In genomic region chr12:45200497-45201043, GRCh38 we compare ENCODE assay signal across 11 cellular contexts. TPM values are rescaled to one million over a fixed set of nuclear protein-coding genes. Genes with fewer than 3 reads are reported as not detected.
DNase-seq lines count a peak whose midpoint lies in the region; ATAC-seq and TF ChIP-seq lines count a peak whose summit lies in the region.
"Had no signal": no experiment of that assay in that cellular context is flagged by ENCODE, and none has a peak within 500 bp of the region (broad histone marks: within the 10 kb centered on the region; RNA-seq: fewer than 3 reads in every experiment).

No MANE protein-coding gene starts in this region.

- H3K4me1 Mint-ChIP-seq in CD14-positive monocyte: peaks cover 53% of the 10 kb centered on the region

- H3K4me3 ChIP-seq in liver (ENCODE audit: low read depth in 1 of 3, low read length in 3 of 3) (peak overlapping the region in 1 of 3 donors; percentile 16), mucosa of descending colon (no peak overlapping the region)
- H3K4me3 ChIP-seq: thyroid gland had no signal

- H3K9me3 ChIP-seq in liver (ENCODE audit: control insufficient read depth in 4 of 4, low read length in 3 of 4) (no peaks in the 10 kb centered on the region), mucosa of descending colon (no peaks in the 10 kb centered on the region)
- H3K9me3 ChIP-seq: Caco-2, thyroid gland had no signal

- no peak for DNase-seq in CD14-positive monocyte (ENCODE audit: low spot score)
- DNase-seq in Kasumi-1 (lab: John Stamatoyannopoulos, UW): peak; percentile 33 to 34
- no peak for DNase-seq in activated naive CD4-positive, alpha-beta T cell treated with anti-CD3 and anti-CD28 coated beads, Interleukin-2, amount 50 U/mL, for 72 hours (ENCODE audit: low spot score in 2 of 2)
- no peak for DNase-seq in cortex of kidney (lab: John Stamatoyannopoulos, UW)
- no peak for DNase-seq in mucosa of descending colon
- DNase-seq in activated effector memory CD4-positive, alpha-beta T cell treated with anti-CD3 and anti-CD28 coated beads, Interleukin-2, amount 50 U/mL, for 16 hours: no peak
- DNase-seq: Caco-2, NCI-H1417, thyroid gland had no signal

- TF ChIP-seq RAD21 in liver (IDR thresholded peaks at IDR 0.05): peak; percentile 27 to 30

- no peak for TF ChIP-seq CTCF in CD14-positive monocyte (IDR thresholded peaks at IDR 0.05)
- no peak for TF ChIP-seq CTCF in liver (IDR thresholded peaks at IDR 0.05; ENCODE audit: low read depth, low read length, missing input control)
- no peak for TF ChIP-seq CTCF in mucosa of descending colon (IDR thresholded peaks at IDR 0.05)

- intact Hi-C loops in CD14-positive monocyte (cut with micrococcal nuclease): no loop called here
- intact Hi-C loops in mucosa of descending colon (cut with DNase I, micrococcal nuclease): no loop called here

- peak; percentile 40 to 81 for ATAC-seq in activated naive CD4-positive, alpha-beta T cell treated with anti-CD3 and anti-CD28 coated beads, Interleukin-2, amount 50 U/mL, for 72 hours
- ATAC-seq in GM19023 (IDR thresholded peaks at IDR 0.05; ENCODE audit: unreplicated experiment) (no peak), mucosa of descending colon (no peak)

- H3K4me3 Mint-ChIP-seq in CD14-positive monocyte: peak overlapping the region; percentile 59 to 61

- peaks cover 12 to 45% (median 32%) of the 10 kb centered on the region in 4 donors for H3K4me1 ChIP-seq in liver (ENCODE audit: control insufficient read depth in 4 of 4, insufficient read depth in 4 of 4, low read length in 3 of 4)
- no peaks in the 10 kb centered on the region for H3K4me1 ChIP-seq in mucosa of descending colon (ENCODE audit: low read depth)
- H3K4me1 ChIP-seq: thyroid gland had no signal

- H3K27ac ChIP-seq in liver (ENCODE audit: low read depth in 1 of 2, low read length in 2 of 2): peak overlapping the region; percentile 64 to 72
- H3K27ac ChIP-seq: thyroid gland had no signal

- H3K9ac ChIP-seq in liver (ENCODE audit: low read depth in 1 of 2, low read length in 2 of 2): no peak overlapping the region

- WGBS in liver: 45% methylated on average over 7 of the region's 7 CpGs

- no peaks in the 10 kb centered on the region for H3K27me3 ChIP-seq in liver (ENCODE audit: control insufficient read depth in 4 of 4, insufficient read depth in 4 of 4, low read length in 3 of 4)
- H3K27me3 ChIP-seq: thyroid gland had no signal

- H3K9me3 Mint-ChIP-seq in CD14-positive monocyte: no peaks in the 10 kb centered on the region
- H3K9me3 Mint-ChIP-seq in activated naive CD4-positive, alpha-beta T cell treated with anti-CD3 and anti-CD28 coated beads, Interleukin-2, amount 50 U/mL, for 72 hours: no peaks in the 10 kb centered on the region

- no peaks in the 10 kb centered on the region for H3K36me3 ChIP-seq in liver (ENCODE audit: control insufficient read depth in 4 of 4, insufficient read depth in 3 of 4, low read depth in 1 of 4, low read length in 3 of 4)
- H3K36me3 ChIP-seq in mucosa of descending colon (ENCODE audit: low read depth): no peaks in the 10 kb centered on the region
- H3K36me3 ChIP-seq: thyroid gland had no signal

- no peaks in the 10 kb centered on the region for H3K27me3 Mint-ChIP-seq in CD14-positive monocyte (ENCODE audit: low read depth in 3 of 3)

- H3K27ac Mint-ChIP-seq in CD14-positive monocyte: peak overlapping the region; percentile 81 to 95 (median 89)
- H3K27ac Mint-ChIP-seq in activated naive CD4-positive, alpha-beta T cell treated with anti-CD3 and anti-CD28 coated beads, Interleukin-2, amount 50 U/mL, for 72 hours: no peak overlapping the region

- no peaks in the 10 kb centered on the region for H3K36me3 Mint-ChIP-seq in CD14-positive monocyte
- no peaks in the 10 kb centered on the region for H3K36me3 Mint-ChIP-seq in activated naive CD4-positive, alpha-beta T cell treated with anti-CD3 and anti-CD28 coated beads, Interleukin-2, amount 50 U/mL, for 72 hours

TF ChIP-seq in liver, 16 proteins besides CTCF, POLR2A, EP300 and RAD21:
- peak; percentile 84 to 86 for TF ChIP-seq HNF4A (conservative IDR thresholded peaks at IDR 0.05)
- TF ChIP-seq RXRA (IDR thresholded peaks at IDR 0.05): peak; percentile 62 to 82
- peak; percentile 56 for TF ChIP-seq SP1 (IDR thresholded peaks at IDR 0.05)
- TF ChIP-seq MAX (IDR thresholded peaks at IDR 0.05): peak; percentile 72
- TF ChIP-seq GABPA (IDR thresholded peaks at IDR 0.05 in 1 of 2, conservative IDR thresholded peaks at IDR 0.05 in 1 of 2): no peak
- TF ChIP-seq EGR1 (IDR thresholded peaks at IDR 0.05; ENCODE audit: low read depth in 2 of 2): no peak
- peak; percentile 26 for TF ChIP-seq NR2F2 (IDR thresholded peaks at IDR 0.05)
- peak; percentile 59 for TF ChIP-seq YY1 (IDR thresholded peaks at IDR 0.05)
- TF ChIP-seq FOXA1 (IDR thresholded peaks at IDR 0.05): no peak
- TF ChIP-seq JUND (IDR thresholded peaks at IDR 0.05): peak; percentile 32 to 73
- peak; percentile 28 for TF ChIP-seq HNF4G (IDR thresholded peaks at IDR 0.05)

RNA-seq across cellular contexts. Expression of gene ANO6, which starts 15.3 kb away (rescaled TPM):
- polyA plus RNA-seq in CD14-positive monocyte: 10 to 100 TPM; 34.1 to 48.7 TPM
- 10 to 100 TPM; 13.3 to 25.5 TPM for total RNA-seq in activated naive CD4-positive, alpha-beta T cell treated with anti-CD3 and anti-CD28 coated beads, Interleukin-2, amount 50 U/mL, for 72 hours
- total RNA-seq in liver: 10 to 100 TPM; 36.8 to 52.3 TPM
- polyA plus RNA-seq in liver: 10 to 100 TPM; 18.6 to 21.5 TPM
- 10 to 100 TPM in 2 of 3 donors, 1 to 10 TPM in 1; 7.8 to 65.8 (median 15.2) TPM for total RNA-seq in mucosa of descending colon

Comparison
In these comparisons a context has a peak if more than half of its experiments do, and no peak if none do; other contexts are left out.
1. DNase-seq: peak in Kasumi-1 (2 of 2); none in CD14-positive monocyte (single experiment), activated naive CD4-positive, alpha-beta T cell treated with anti-CD3 and anti-CD28 coated beads, Interleukin-2, amount 50 U/mL, for 72 hours (0 of 2), cortex of kidney (single experiment), mucosa of descending colon (0 of 3) and activated effector memory CD4-positive, alpha-beta T cell treated with anti-CD3 and anti-CD28 coated beads, Interleukin-2, amount 50 U/mL, for 16 hours (single experiment).
2. H3K27ac Mint-ChIP-seq: peak in CD14-positive monocyte (7 of 7); none in activated naive CD4-positive, alpha-beta T cell treated with anti-CD3 and anti-CD28 coated beads, Interleukin-2, amount 50 U/mL, for 72 hours (0 of 2).
3. ATAC-seq: peak in activated naive CD4-positive, alpha-beta T cell treated with anti-CD3 and anti-CD28 coated beads, Interleukin-2, amount 50 U/mL, for 72 hours (2 of 2); none in GM19023 (single experiment) and mucosa of descending colon (single experiment).